ENCODE assay signal across 9 cellular contexts in genomic region chr1:151840421-151840820, GRCh38. TPM values are rescaled to one million over a fixed set of nuclear protein-coding genes. Genes with fewer than 3 reads are reported as not detected.
DNase-seq lines count a peak whose midpoint lies in the region; ATAC-seq and TF ChIP-seq lines count a peak whose summit lies in the region.
"Had no signal": no experiment of that assay in that cellular context is flagged by ENCODE, and none has a peak within 500 bp of the region (broad histone marks: within the 10 kb centered on the region; RNA-seq: fewer than 3 reads in every experiment).

No MANE protein-coding gene starts in this region.

- H3K4me1 ChIP-seq in right atrium auricular region (peaks cover 0 to 28% of the 10 kb centered on the region in 2 donors), heart left ventricle (peaks cover 0 to 29% (median 19%) of the 10 kb centered on the region in 12 donors), breast epithelium (peaks cover 0 to 5% of the 10 kb centered on the region in 2 donors), mesodermal cell (ENCODE audit: control insufficient read depth, insufficient read depth, low read length, poor library complexity, severe bottlenecking) (peaks cover 31% of the 10 kb centered on the region), upper lobe of right lung (peaks cover 19% of the 10 kb centered on the region)

- peak overlapping the region; percentile 32 to 56 for H3K27ac ChIP-seq in right atrium auricular region
- peak overlapping the region in 3 of 12 donors; percentile 46 to 68 (median 49) for H3K27ac ChIP-seq in heart left ventricle
- H3K27ac ChIP-seq in breast epithelium, result peak overlapping the region; percentile 95
- H3K27ac ChIP-seq in mesodermal cell (ENCODE audit: low read depth, low read length, severe bottlenecking), result peak overlapping the region; percentile 70
- H3K27ac ChIP-seq in upper lobe of right lung, result no peak overlapping the region
- H3K27ac ChIP-seq: neutrophil had no signal

- H3K9me3 ChIP-seq in right atrium auricular region (no peaks in the 10 kb centered on the region), heart left ventricle (no peaks in the 10 kb centered on the region), breast epithelium (no peaks in the 10 kb centered on the region), mesodermal cell (ENCODE audit: control insufficient read depth, low read length) (no peaks in the 10 kb centered on the region), upper lobe of right lung (no peaks in the 10 kb centered on the region)
- H3K9me3 ChIP-seq: neutrophil had no signal

- H3K27me3 ChIP-seq in right atrium auricular region (peaks cover 6 to 13% of the 10 kb centered on the region in 2 donors), heart left ventricle (peaks cover 16 to 46% (median 29%) of the 10 kb centered on the region in 9 donors), breast epithelium (no peaks in the 10 kb centered on the region), upper lobe of right lung (peaks cover 26% of the 10 kb centered on the region)

- TF ChIP-seq CTCF in right atrium auricular region (IDR thresholded peaks at IDR 0.05), result no peak
- no peak for TF ChIP-seq CTCF in heart left ventricle (IDR thresholded peaks at IDR 0.05)
- no peak for TF ChIP-seq CTCF in breast epithelium (IDR thresholded peaks at IDR 0.05)
- no peak for TF ChIP-seq CTCF in upper lobe of right lung (IDR thresholded peaks at IDR 0.05)

- ATAC-seq in heart left ventricle, result no peak
- no peak for ATAC-seq in upper lobe of right lung

- H3K36me3 ChIP-seq in right atrium auricular region, result no peaks in the 10 kb centered on the region
- no peaks in the 10 kb centered on the region for H3K36me3 ChIP-seq in heart left ventricle
- no peaks in the 10 kb centered on the region for H3K36me3 ChIP-seq in breast epithelium
- no peaks in the 10 kb centered on the region for H3K36me3 ChIP-seq in mesodermal cell (ENCODE audit: control insufficient read depth, insufficient read depth, low read length)
- H3K36me3 ChIP-seq in upper lobe of right lung, result no peaks in the 10 kb centered on the region
- H3K36me3 ChIP-seq: neutrophil had no signal

- no peak for DNase-seq in right atrium auricular region (ENCODE audit: low spot score)
- no peak for DNase-seq in heart left ventricle
- DNase-seq in breast epithelium (ENCODE audit: low spot score in 2 of 2), result no peak
- DNase-seq in upper lobe of right lung, result peak; percentile 51
- DNase-seq in activated CD4-positive, CD25-positive, alpha-beta regulatory T cell (lab: John Stamatoyannopoulos, UW), result no peak
- no peak for DNase-seq in NCI-H2171 treated with DMSO at 0.1 percent for 48 hours (lab: John Stamatoyannopoulos, UW)
- DNase-seq in cerebellar nuclear complex (lab: John Stamatoyannopoulos, UW), result no peak

- H3K4me3 ChIP-seq in right atrium auricular region, result peak overlapping the region in 1 of 2 donors; percentile 49
- peak overlapping the region in 1 of 12 donors; percentile 57 for H3K4me3 ChIP-seq in heart left ventricle
- peak overlapping the region in 2 of 3 donors; percentile 49 to 69 for H3K4me3 ChIP-seq in breast epithelium
- H3K4me3 ChIP-seq in mesodermal cell (ENCODE audit: extremely low read depth, insufficient read depth, low read length, poor library complexity, severe bottlenecking), result peak overlapping the region; percentile 29
- peak overlapping the region; percentile 48 for H3K4me3 ChIP-seq in upper lobe of right lung

- TF ChIP-seq POLR2A in heart left ventricle (IDR thresholded peaks at IDR 0.05) (no peak), breast epithelium (IDR thresholded peaks at IDR 0.05) (no peak)

- intact Hi-C loops in heart left ventricle (cut with DNase I) (no loop called here), breast epithelium (cut with DNase I; ENCODE audit: low total_unique reads) (loop anchor here (5.0 kb wide), 1 partner anchor 858 kb away; the partner anchor contains the start of gene ANXA9), upper lobe of right lung (cut with DNase I) (no loop called here)

RNA-seq across cellular contexts. Expression of gene C2CD4D, which starts 0.8 kb away (rescaled TPM):
- total RNA-seq in right atrium auricular region (not detected), heart left ventricle (under 1 TPM in 2 of 9 donors, not detected in 7; 0.14 to 0.28 TPM), breast epithelium (under 1 TPM in 2 of 3 donors, not detected in 1; 0.32 to 0.73 TPM), upper lobe of right lung (0.29 TPM)
- polyA plus RNA-seq in heart left ventricle, result not detected
- 0.33 TPM for polyA plus RNA-seq in mesodermal cell (2013, experiment 1 of 2)
- not detected for polyA plus RNA-seq in mesodermal cell (2013, experiment 2 of 2)

RNA-seq across cellular contexts. Expression of gene RORC, which starts 8.8 kb away (rescaled TPM):
- total RNA-seq in right atrium auricular region, result 10 to 100 TPM in 1 of 2 donors, 1 to 10 TPM in 1; 9.1 to 10.3 TPM
- total RNA-seq in heart left ventricle, result 10 to 100 TPM in 6 of 9 donors, 1 to 10 TPM in 3; 3.6 to 58.9 (median 12.4) TPM
- 10 to 100 TPM in 1 of 2 donors, 1 to 10 TPM in 1; 6.8 to 11.8 TPM for polyA plus RNA-seq in heart left ventricle
- 10 to 100 TPM in 2 of 3 donors, 1 to 10 TPM in 1; 7.8 to 48.6 (median 24.9) TPM for total RNA-seq in breast epithelium
- polyA plus RNA-seq in mesodermal cell (2013, experiment 1 of 2), result not detected
- 0.10 TPM for polyA plus RNA-seq in mesodermal cell (2013, experiment 2 of 2)
- 16.4 TPM for total RNA-seq in upper lobe of right lung

RNA-seq across cellular contexts. Expression of gene THEM5, which starts 13.1 kb away (rescaled TPM):
- total RNA-seq in right atrium auricular region (not detected), heart left ventricle (under 1 TPM in 1 of 9 donors, not detected in 8; 0.52 TPM), breast epithelium (not detected), upper lobe of right lung (not detected)
- polyA plus RNA-seq in heart left ventricle, result not detected
- polyA plus RNA-seq in mesodermal cell (2013, experiment 1 of 2), result not detected
- not detected for polyA plus RNA-seq in mesodermal cell (2013, experiment 2 of 2)

RNA-seq across cellular contexts. Expression of gene LINGO4, which starts 35.2 kb away (rescaled TPM):
- total RNA-seq in right atrium auricular region (under 1 TPM; 0.20 to 0.33 TPM), heart left ventricle (1 to 10 TPM in 1 of 9 donors, under 1 TPM in 8; 0.37 to 1.0 (median 0.60) TPM), breast epithelium (under 1 TPM; 0.16 to 0.88 (median 0.33) TPM), upper lobe of right lung (0.29 TPM)
- under 1 TPM; 0.11 to 0.38 TPM for polyA plus RNA-seq in heart left ventricle
- polyA plus RNA-seq in mesodermal cell (2013, experiment 1 of 2), result not detected
- not detected for polyA plus RNA-seq in mesodermal cell (2013, experiment 2 of 2)

RNA-seq across cellular contexts. Expression of gene TDRKH, which starts 50.1 kb away (rescaled TPM):
- total RNA-seq in right atrium auricular region (1 to 10 TPM; 3.3 to 4.2 TPM), heart left ventricle (1 to 10 TPM; 3.2 to 9.8 (median 4.8) TPM), breast epithelium (1 to 10 TPM; 5.6 to 9.7 (median 6.7) TPM), upper lobe of right lung (12.8 TPM)
- 1 to 10 TPM; 2.7 to 6.5 TPM for polyA plus RNA-seq in heart left ventricle
- polyA plus RNA-seq in mesodermal cell (2013, experiment 1 of 2), result 16.7 TPM
- polyA plus RNA-seq in mesodermal cell (2013, experiment 2 of 2), result 15.5 TPM
